In genomic region chr9:38039907-38040682, GRCh38 we compare ENCODE assay signal across 1 cellular context.
TF ChIP-seq lines count a peak whose summit lies in the region.

No MANE protein-coding gene starts in this region.

TF ChIP-seq in K562, 482 proteins besides CTCF, POLR2A, EP300 and RAD21 (continued from another document and continues in another):
- TF ChIP-seq CHD7 (IDR thresholded peaks at IDR 0.05; ENCODE audit: low read depth, low read length) (no peak), SNIP1 (IDR thresholded peaks at IDR 0.05; ENCODE audit: low read depth) (no peak), KLF13 (tag; IDR thresholded peaks at IDR 0.05; ENCODE audit: borderline replicate concordance, low read depth) (no peak; the same call in 1 of the 2 replicates), SRSF3 (IDR thresholded peaks at IDR 0.05; ENCODE audit: insufficient read depth, low read length) (no peak), ZKSCAN1 (IDR thresholded peaks at IDR 0.05; ENCODE audit: low read depth, low read length) (peak; percentile 47; the same call in 1 of the 2 replicates), ZEB2 (IDR thresholded peaks at IDR 0.05) (no peak), ZNF449 (CRISPR knock-in tag; IDR thresholded peaks at IDR 0.05) (no peak), DMBX1 (CRISPR knock-in tag; IDR thresholded peaks at IDR 0.05; ENCODE audit: borderline replicate concordance) (no peak), DIDO1 (tag; IDR thresholded peaks at IDR 0.05; ENCODE audit: low read depth) (no peak), HMG20A (CRISPR knock-in tag; conservative IDR thresholded peaks at IDR 0.05) (no peak), MEIS2 (IDR thresholded peaks at IDR 0.05; ENCODE audit: partially characterized antibody) (no peak), ID3 (CRISPR knock-in tag; IDR thresholded peaks at IDR 0.05) (no peak), ID3 (tag; IDR thresholded peaks at IDR 0.05) (peak; percentile 63; the same call in 1 of the 2 replicates), ZNF75A (CRISPR knock-in tag; IDR thresholded peaks at IDR 0.05) (no peak), MIER1 (IDR thresholded peaks at IDR 0.05; ENCODE audit: low read depth) (no peak), SRSF1 (IDR thresholded peaks at IDR 0.05; ENCODE audit: low read depth, low read length) (no peak), GABPB2 (CRISPR knock-in tag; conservative IDR thresholded peaks at IDR 0.05) (no peak), ZNF655 (CRISPR knock-in tag; IDR thresholded peaks at IDR 0.05) (no peak), CBFB (CRISPR knock-in tag; IDR thresholded peaks at IDR 0.05) (no peak), ZBTB9 (CRISPR knock-in tag; IDR thresholded peaks at IDR 0.05) (0 out of 2 replicates have a peak, but pooled peaks have one; percentile 25), WHSC1 (IDR thresholded peaks at IDR 0.05; ENCODE audit: low read length) (no peak), ZNF507 (tag; conservative IDR thresholded peaks at IDR 0.05) (no peak), GATAD2B (IDR thresholded peaks at IDR 0.05; ENCODE audit: borderline replicate concordance) (no peak), SMAD4 (CRISPR knock-in tag; conservative IDR thresholded peaks at IDR 0.05) (no peak; the same call in none of the 2 replicates), FOXP4 (CRISPR knock-in tag; IDR thresholded peaks at IDR 0.05; ENCODE audit: borderline replicate concordance) (no peak), ZNF311 (CRISPR knock-in tag; IDR thresholded peaks at IDR 0.05) (no peak), ZNF561 (CRISPR knock-in tag; conservative IDR thresholded peaks at IDR 0.05) (no peak), BRD9 (IDR thresholded peaks at IDR 0.05; ENCODE audit: low read depth, partially characterized antibody) (no peak), E4F1 (CRISPR knock-in tag; IDR thresholded peaks at IDR 0.05; ENCODE audit: borderline replicate concordance) (no peak), ZNF57 (CRISPR knock-in tag; IDR thresholded peaks at IDR 0.05) (no peak), E2F1 (CRISPR knock-in tag; IDR thresholded peaks at IDR 0.05) (no peak)
